ENCODE assay signal across 1 cellular context in genomic region chr1:45583666-45584350, GRCh38.
TF ChIP-seq lines count a peak whose summit lies in the region.

Gene NASP (plus strand): TSS chr1:45584041. CDS start chr1:45584147, 106 bp downstream.

TF ChIP-seq in HepG2, 621 proteins besides CTCF, POLR2A, EP300 and RAD21 (continued from another document and continues in another):
- TF ChIP-seq ZNF280D (CRISPR knock-in tag; IDR thresholded peaks at IDR 0.05) (no peak), GMEB1 (CRISPR knock-in tag; IDR thresholded peaks at IDR 0.05; ENCODE audit: borderline replicate concordance) (no peak), SALL2 (CRISPR knock-in tag; IDR thresholded peaks at IDR 0.05) (peak; percentile 38; the same call in 1 of the 2 replicates), ZNF672 (CRISPR knock-in tag; IDR thresholded peaks at IDR 0.05) (0 out of 2 replicates have a peak, but pooled peaks have one; percentile 31), TBX2 (CRISPR knock-in tag; IDR thresholded peaks at IDR 0.05; ENCODE audit: borderline replicate concordance) (no peak), PPARG (CRISPR knock-in tag; conservative IDR thresholded peaks at IDR 0.05) (no peak), KDM5A (IDR thresholded peaks at IDR 0.05; ENCODE audit: borderline replicate concordance, low read length) (peak; percentile 88), HDAC1 (CRISPR knock-in tag; IDR thresholded peaks at IDR 0.05) (peak; percentile 95), NFRKB (IDR thresholded peaks at IDR 0.05) (no peak), GPN1 (CRISPR knock-in tag; IDR thresholded peaks at IDR 0.05; ENCODE audit: borderline replicate concordance) (no peak), HNRNPK (IDR thresholded peaks at IDR 0.05; ENCODE audit: low read depth, low read length, poor library complexity, severe bottlenecking) (no peak), ETV6 (CRISPR knock-in tag; conservative IDR thresholded peaks at IDR 0.05) (no peak), SALL1 (CRISPR knock-in tag; IDR thresholded peaks at IDR 0.05) (peak; percentile 38; the same call in 1 of the 2 replicates), MED1 (CRISPR knock-in tag; IDR thresholded peaks at IDR 0.05) (peak; percentile 35), KIAA2018 (CRISPR knock-in tag; IDR thresholded peaks at IDR 0.05; ENCODE audit: borderline replicate concordance) (no peak), TSC22D2 (CRISPR knock-in tag; IDR thresholded peaks at IDR 0.05; ENCODE audit: borderline replicate concordance) (no peak; the same call in 1 of the 2 replicates), E2F1 (CRISPR knock-in tag; IDR thresholded peaks at IDR 0.05) (0 out of 2 replicates have a peak, but pooled peaks have one; percentile 22), ZNF460 (CRISPR knock-in tag; IDR thresholded peaks at IDR 0.05; ENCODE audit: borderline replicate concordance) (no peak), ZNF354B (CRISPR knock-in tag; IDR thresholded peaks at IDR 0.05) (no peak), HMGA1 (CRISPR knock-in tag; conservative IDR thresholded peaks at IDR 0.05) (no peak), ZNF12 (CRISPR knock-in tag; IDR thresholded peaks at IDR 0.05) (0 out of 2 replicates have a peak, but pooled peaks have one; percentile 21), ZBTB7A (CRISPR knock-in tag; IDR thresholded peaks at IDR 0.05) (peak; percentile 69; the same call in 1 of the 2 replicates), SMAD1 (CRISPR knock-in tag; IDR thresholded peaks at IDR 0.05; ENCODE audit: borderline replicate concordance, low read depth) (no peak; the same call in 1 of the 2 replicates), ZNF574 (CRISPR knock-in tag; IDR thresholded peaks at IDR 0.05) (peak; percentile 65), HES4 (CRISPR knock-in tag; IDR thresholded peaks at IDR 0.05; ENCODE audit: borderline replicate concordance) (peak; percentile 31; the same call in 1 of the 2 replicates), ZNF160 (CRISPR knock-in tag; IDR thresholded peaks at IDR 0.05) (no peak), NCOA5 (CRISPR knock-in tag; IDR thresholded peaks at IDR 0.05) (no peak), KDM5B (CRISPR knock-in tag; IDR thresholded peaks at IDR 0.05; ENCODE audit: borderline replicate concordance) (peak; percentile 57; the same call in 1 of the 2 replicates), ATF7-NPFF (CRISPR knock-in tag; IDR thresholded peaks at IDR 0.05; ENCODE audit: low read depth) (0 out of 2 replicates have a peak, but pooled peaks have one; percentile 59), ELF3 (CRISPR knock-in tag; IDR thresholded peaks at IDR 0.05) (no peak), REPIN1 (CRISPR knock-in tag; IDR thresholded peaks at IDR 0.05; ENCODE audit: borderline replicate concordance, low read depth) (0 out of 2 replicates have a peak, but pooled peaks have one; percentile 27), ZFP1 (CRISPR knock-in tag; IDR thresholded peaks at IDR 0.05) (no peak), ZNF512B (CRISPR knock-in tag; IDR thresholded peaks at IDR 0.05; ENCODE audit: borderline replicate concordance) (no peak), ZNF704 (CRISPR knock-in tag; IDR thresholded peaks at IDR 0.05; ENCODE audit: borderline replicate concordance) (peak; percentile 73), HDAC2 (CRISPR knock-in tag; IDR thresholded peaks at IDR 0.05) (peak; percentile 2; the same call in 1 of the 2 replicates), ZBTB3 (CRISPR knock-in tag; IDR thresholded peaks at IDR 0.05; ENCODE audit: borderline replicate concordance, low read depth) (peak; percentile 42; the same call in 1 of the 2 replicates), ZNF772 (CRISPR knock-in tag; IDR thresholded peaks at IDR 0.05) (no peak; the same call in 1 of the 2 replicates), ZNF317 (CRISPR knock-in tag; IDR thresholded peaks at IDR 0.05) (0 out of 2 replicates have a peak, but pooled peaks have one; percentile 17), ZNF720 (CRISPR knock-in tag; IDR thresholded peaks at IDR 0.05) (no peak; the same call in 1 of the 2 replicates), ZNF101 (CRISPR knock-in tag; IDR thresholded peaks at IDR 0.05; ENCODE audit: borderline replicate concordance, low read depth) (no peak; the same call in 1 of the 2 replicates), ARNTL (CRISPR knock-in tag; IDR thresholded peaks at IDR 0.05) (no peak), ZNF543 (CRISPR knock-in tag; IDR thresholded peaks at IDR 0.05) (peak; percentile 74)
